7 cellular contexts compared by ENCODE assay signal in the genomic region with DNA sequence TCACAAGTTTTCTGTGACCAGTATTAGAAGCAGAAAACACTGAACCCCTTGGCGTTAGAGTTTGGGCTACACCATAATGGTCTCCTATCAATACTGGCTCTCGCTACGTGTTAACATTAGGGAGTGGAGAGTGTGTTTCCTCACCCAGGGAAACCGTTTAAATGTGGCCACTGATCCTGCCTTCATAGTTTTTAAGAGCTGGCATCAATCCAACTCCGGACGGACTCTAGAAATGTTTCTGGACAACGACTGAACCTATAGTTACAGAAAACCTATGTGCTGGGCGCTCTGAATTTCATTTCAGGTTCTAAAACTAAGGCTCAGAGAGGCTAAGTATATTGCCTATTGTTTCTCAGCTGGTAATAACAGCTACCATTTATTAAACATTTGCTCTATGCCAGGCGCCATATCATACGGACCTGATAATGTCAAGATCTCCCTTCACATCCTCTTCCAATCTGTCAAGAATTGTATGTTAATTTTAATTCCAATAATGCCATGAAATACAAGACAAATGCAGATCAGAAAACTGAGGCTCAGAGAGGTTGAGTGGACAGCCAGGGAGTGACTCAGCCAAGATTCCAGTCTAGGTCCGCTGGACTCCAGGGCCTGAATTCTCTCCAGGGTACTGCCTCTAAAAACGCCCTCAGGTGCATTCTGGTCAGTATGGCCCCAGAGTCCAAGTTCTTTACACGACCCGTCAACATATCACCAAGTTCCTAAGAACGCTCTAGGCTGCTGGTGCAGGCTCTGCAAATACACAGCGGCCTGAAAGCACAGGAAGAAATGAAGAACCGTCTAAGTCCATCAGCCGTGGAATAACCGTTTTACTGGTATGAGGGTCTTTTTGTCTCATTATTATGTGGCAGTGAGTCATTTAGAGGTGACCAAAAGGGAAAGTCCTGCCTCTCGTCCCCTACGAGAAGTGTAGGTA. TPM values are rescaled to one million over a fixed set of nuclear protein-coding genes. Genes with fewer than 3 reads are reported as not detected.
DNase-seq lines count a peak whose midpoint lies in the region; ATAC-seq and TF ChIP-seq lines count a peak whose summit lies in the region.

No MANE protein-coding gene starts in this region.

- H3K27me3 ChIP-seq in GM06990 (replicated peaks; ENCODE audit: control insufficient read depth, insufficient read depth, low read length) (no peaks in the 10 kb centered on the region), KMS-11 (ENCODE audit: insufficient read depth, low read depth) (no peaks in the 10 kb centered on the region), ascending aorta (no peaks in the 10 kb centered on the region), iPS-20b (ENCODE audit: insufficient read depth, low read length) (peaks cover 47% of the 10 kb centered on the region), smooth muscle cell (ENCODE audit: low read depth) (no peaks in the 10 kb centered on the region)

- H4K20me1 ChIP-seq in KMS-11 (ENCODE audit: insufficient read depth) (peaks cover 10% of the 10 kb centered on the region; the same call in 1 of the 2 replicates), smooth muscle cell (ENCODE audit: low read depth) (peaks cover 33% of the 10 kb centered on the region)

- DNase-seq in GM06990 (ENCODE audit: extremely low read depth, insufficient read length) (no peak), ascending aorta (ENCODE audit: low spot score in 2 of 2) (peak in 1 of 2 donors; percentile 70), smooth muscle cell (lab: John Stamatoyannopoulos, UW; ENCODE audit: unreplicated experiment) (no peak), ecto neural progenitor cell (ENCODE audit: low spot score) (no peak)

- peaks cover 34% of the 10 kb centered on the region for H3K79me2 ChIP-seq in KMS-11 (ENCODE audit: insufficient read depth, low read depth)
- H3K79me2 ChIP-seq in smooth muscle cell (ENCODE audit: low read depth): peaks cover 36% of the 10 kb centered on the region

- H3K4me3 ChIP-seq in GM06990 (replicated peaks; ENCODE audit: low read depth, low read length) (peak overlapping the region; percentile 84), KMS-11 (IDR thresholded peaks at IDR 0.05; ENCODE audit: insufficient read depth, low read depth, low read length) (peak overlapping the region; percentile 70), ascending aorta (peak overlapping the region; percentile 70 to 77), iPS-20b (ENCODE audit: low read length) (peak overlapping the region; percentile 88), smooth muscle cell (peak overlapping the region; percentile 96)

- 26% methylated on average over 21 of the region's 21 CpGs for WGBS in smooth muscle cell (ENCODE audit: low lambda C conversion rate)

- H3K4me1 ChIP-seq in KMS-11 (ENCODE audit: low read depth, poor library complexity, severe bottlenecking): peaks cover 38% of the 10 kb centered on the region
- peaks cover 0 to 12% of the 10 kb centered on the region in 2 donors for H3K4me1 ChIP-seq in ascending aorta
- H3K4me1 ChIP-seq in iPS-20b (ENCODE audit: insufficient read depth, low read length): no peaks in the 10 kb centered on the region
- H3K4me1 ChIP-seq in smooth muscle cell (ENCODE audit: low read depth): peaks cover 11% of the 10 kb centered on the region

- H3K27ac ChIP-seq in KMS-11 (peak overlapping the region; percentile 92), ascending aorta (peak overlapping the region; percentile 96), iPS-20b (ENCODE audit: low read length) (no peak overlapping the region), smooth muscle cell (ENCODE audit: low read depth) (peak overlapping the region; percentile 98)

- TF ChIP-seq CTCF in GM06990 (IDR thresholded peaks at IDR 0.05; ENCODE audit: insufficient read depth, low read length, poor library complexity, severe bottlenecking): no peak
- TF ChIP-seq CTCF in KMS-11 (conservative IDR thresholded peaks at IDR 0.05; ENCODE audit: low read depth, low read length): no peak
- TF ChIP-seq CTCF in ascending aorta (IDR thresholded peaks at IDR 0.05): no peak
- no peak for TF ChIP-seq CTCF in smooth muscle cell (IDR thresholded peaks at IDR 0.05; ENCODE audit: borderline replicate concordance, insufficient read depth, poor library complexity, severe bottlenecking)

- H3K9ac ChIP-seq in KMS-11 (peak overlapping the region; percentile 94), iPS-20b (ENCODE audit: low read depth, low read length) (peak overlapping the region; percentile 77; the same call in 1 of the 2 replicates), smooth muscle cell (ENCODE audit: low read depth) (peak overlapping the region; percentile 96)

- H3K9me3 ChIP-seq in ascending aorta (no peaks in the 10 kb centered on the region), iPS-20b (ENCODE audit: insufficient read depth, low read depth, low read length) (no peaks in the 10 kb centered on the region), smooth muscle cell (replicated peaks; ENCODE audit: low read depth) (no peaks in the 10 kb centered on the region)

- intact Hi-C loops in ascending aorta (cut with DNase I): no loop called here

- H3K36me3 ChIP-seq in GM06990 (ENCODE audit: control insufficient read depth, insufficient read depth, low read length) (no peaks in the 10 kb centered on the region), KMS-11 (ENCODE audit: insufficient read depth) (no peaks in the 10 kb centered on the region), ascending aorta (no peaks in the 10 kb centered on the region), iPS-20b (ENCODE audit: insufficient read depth, low read depth, low read length) (no peaks in the 10 kb centered on the region), smooth muscle cell (ENCODE audit: low read depth) (no peaks in the 10 kb centered on the region)

- H3F3A ChIP-seq in smooth muscle cell (ENCODE audit: low read depth): peaks cover 48% of the 10 kb centered on the region

- H2AFZ ChIP-seq in KMS-11 (ENCODE audit: low read depth) (peak overlapping the region; percentile 48), smooth muscle cell (ENCODE audit: low read depth) (peak overlapping the region; percentile 64)

- no peak for ATAC-seq in HG02798 (IDR thresholded peaks at IDR 0.05; ENCODE audit: poor library complexity, unreplicated experiment)

- H3K4me2 ChIP-seq in KMS-11 (peak overlapping the region; percentile 43), smooth muscle cell (peak overlapping the region; percentile 89)

RNA-seq across cellular contexts. Expression of gene ASXL1, which starts 0.9 kb away (rescaled TPM):
- total RNA-seq in ascending aorta (37.4 TPM), smooth muscle cell (59.3 and 62.1 TPM in 2 replicates)
- polyA plus RNA-seq in smooth muscle cell: 46.5 and 76.4 TPM in 2 replicates
